Comparison of ENCODE assay signal across 16 cellular contexts in the genomic region with DNA sequence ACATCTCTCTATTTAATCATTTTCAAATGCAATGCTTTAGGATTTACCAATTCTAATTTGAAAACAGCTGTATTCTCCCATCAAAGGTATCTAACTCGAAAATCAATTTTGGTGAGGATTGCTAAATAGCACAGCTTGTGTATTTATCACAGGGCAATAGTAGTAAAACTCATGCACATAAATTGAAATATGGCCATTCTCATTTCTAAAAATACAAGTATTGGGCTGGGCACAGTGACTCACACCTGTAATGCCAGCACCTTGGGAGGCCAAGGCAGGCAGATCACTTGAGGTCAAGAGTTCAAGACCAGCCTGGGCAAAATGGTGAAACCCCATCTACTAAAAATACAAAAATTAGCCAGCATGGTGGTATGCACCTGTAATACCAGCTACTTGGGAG.
A peak's percentile ranks its signal among the peaks of the same experiment; 100 is the strongest.
DNase-seq lines count a peak whose midpoint lies in the region; ATAC-seq, FAIRE-seq and TF ChIP-seq lines count a peak whose summit lies in the region.
"Had no signal": no experiment of that assay in that cellular context is flagged by ENCODE, and none has a peak within 500 bp of the region (broad histone marks: within the 10 kb centered on the region; RNA-seq: fewer than 3 reads in every experiment).

No MANE protein-coding gene starts in this region.

- peak; percentile 33 for FAIRE-seq in GM19239 (lab: Jason Lieb, UNC)
- FAIRE-seq: A204.1, D721Med had no signal

- CTCF ChIA-PET in activated B cell treated with CpG ODN at 0.5 μM for 24 hours (lab: Charles Lee): no interaction called here

- H3K27me3 Mint-ChIP-seq in activated B cell treated with CpG ODN at 0.5 μM for 24 hours: no peaks in the 10 kb centered on the region
- no peaks in the 10 kb centered on the region for H3K27me3 Mint-ChIP-seq in stimulated activated memory B cell treated with anti-CD40 and anti-IgM and Interleukin-4, amounts not matched to agents 10 μg/mL and 1 μg/mL and 100 μg/mL, for 72 hours
- H3K27me3 Mint-ChIP-seq: CD4-positive, alpha-beta memory T cell; IgD-negative memory B cell had no signal

- ATAC-seq in activated B cell treated with CpG ODN at 0.5 μM for 24 hours (ENCODE audit: low read depth): no peak
- ATAC-seq in stimulated activated memory B cell treated with anti-CD40 and anti-IgM and Interleukin-4, amounts not matched to agents 10 μg/mL and 1 μg/mL and 100 μg/mL, for 72 hours: no peak
- ATAC-seq in HG03108 (IDR thresholded peaks at IDR 0.05; ENCODE audit: unreplicated experiment): no peak

- 0 out of 2 replicates have a peak overlapping the region, but pooled peaks have one; percentile 31 for H3K27ac ChIP-seq in 22Rv1
- H3K27ac ChIP-seq: C4-2B had no signal

- H3K36me3 Mint-ChIP-seq in activated B cell treated with CpG ODN at 0.5 μM for 24 hours (ENCODE audit: low read depth): no peaks in the 10 kb centered on the region
- H3K36me3 Mint-ChIP-seq in stimulated activated memory B cell treated with anti-CD40 and anti-IgM and Interleukin-4, amounts not matched to agents 10 μg/mL and 1 μg/mL and 100 μg/mL, for 72 hours: peaks cover 5% of the 10 kb centered on the region
- H3K36me3 Mint-ChIP-seq: CD4-positive, alpha-beta memory T cell; IgD-negative memory B cell had no signal

- H3K4me1 Mint-ChIP-seq in activated B cell treated with CpG ODN at 0.5 μM for 24 hours: peaks cover 50% of the 10 kb centered on the region
- peaks cover 57% of the 10 kb centered on the region for H3K4me1 Mint-ChIP-seq in stimulated activated memory B cell treated with anti-CD40 and anti-IgM and Interleukin-4, amounts not matched to agents 10 μg/mL and 1 μg/mL and 100 μg/mL, for 72 hours

- H3K9me3 Mint-ChIP-seq in activated B cell treated with CpG ODN at 0.5 μM for 24 hours: peaks cover 3% of the 10 kb centered on the region
- H3K9me3 Mint-ChIP-seq in stimulated activated memory B cell treated with anti-CD40 and anti-IgM and Interleukin-4, amounts not matched to agents 10 μg/mL and 1 μg/mL and 100 μg/mL, for 72 hours: peaks cover 3% of the 10 kb centered on the region
- H3K9me3 Mint-ChIP-seq: IgD-negative memory B cell had no signal

- DNase-seq in GM19239 (ENCODE audit: insufficient read length, low spot score) (no peak), activated B cell treated with CpG ODN at 0.5 μM for 24 hours (no peak), DMS53 (lab: John Stamatoyannopoulos, UW) (no peak), occipital lobe (lab: John Stamatoyannopoulos, UW) (no peak)
- DNase-seq: BE2C; CD4-positive, alpha-beta memory T cell; DMS153; DND-41; GF-D8 had no signal

- intact Hi-C loops in activated B cell treated with CpG ODN at 0.5 μM for 24 hours (cut with micrococcal nuclease): loop anchor here (1.0 to 10.0 kb wide), 4 partner anchors 14 to 488 kb away; a partner anchor contains a TSS

- POLR2A ChIA-PET in activated B cell treated with CpG ODN at 0.5 μM for 24 hours (lab: Charles Lee): no interaction called here

- H3K4me3 Mint-ChIP-seq in activated B cell treated with CpG ODN at 0.5 μM for 24 hours: peak overlapping the region; percentile 8
- H3K4me3 Mint-ChIP-seq in stimulated activated memory B cell treated with anti-CD40 and anti-IgM and Interleukin-4, amounts not matched to agents 10 μg/mL and 1 μg/mL and 100 μg/mL, for 72 hours: no peak overlapping the region
- H3K4me3 Mint-ChIP-seq: CD4-positive, alpha-beta memory T cell had no signal

- TF ChIP-seq CTCF in 22Rv1 (IDR thresholded peaks at IDR 0.05) (no peak), activated B cell treated with CpG ODN at 0.5 μM for 24 hours (IDR thresholded peaks at IDR 0.05) (no peak)

- H3K27ac Mint-ChIP-seq in activated B cell treated with CpG ODN at 0.5 μM for 24 hours: peak overlapping the region; percentile 89
- H3K27ac Mint-ChIP-seq in stimulated activated memory B cell treated with anti-CD40 and anti-IgM and Interleukin-4, amounts not matched to agents 10 μg/mL and 1 μg/mL and 100 μg/mL, for 72 hours: peak overlapping the region; percentile 30
- H3K27ac Mint-ChIP-seq: CD4-positive, alpha-beta memory T cell had no signal
